ENCODE assay signal across 1 cellular context in genomic region chr9:130894546-130894945, GRCh38.
TF ChIP-seq lines count a peak whose summit lies in the region.

No MANE protein-coding gene starts in this region.

TF ChIP-seq in GM23338, 12 proteins besides CTCF, POLR2A, EP300 and RAD21 (continued from another document):
- TF ChIP-seq ZNF462 (CRISPR knock-in tag; IDR thresholded peaks at IDR 0.05) (no peak), ZNF331 (CRISPR knock-in tag; IDR thresholded peaks at IDR 0.05; ENCODE audit: low read depth) (no peak), ETS1 (IDR thresholded peaks at IDR 0.05) (no peak)
